12 cellular contexts compared by ENCODE assay signal in the genomic region with DNA sequence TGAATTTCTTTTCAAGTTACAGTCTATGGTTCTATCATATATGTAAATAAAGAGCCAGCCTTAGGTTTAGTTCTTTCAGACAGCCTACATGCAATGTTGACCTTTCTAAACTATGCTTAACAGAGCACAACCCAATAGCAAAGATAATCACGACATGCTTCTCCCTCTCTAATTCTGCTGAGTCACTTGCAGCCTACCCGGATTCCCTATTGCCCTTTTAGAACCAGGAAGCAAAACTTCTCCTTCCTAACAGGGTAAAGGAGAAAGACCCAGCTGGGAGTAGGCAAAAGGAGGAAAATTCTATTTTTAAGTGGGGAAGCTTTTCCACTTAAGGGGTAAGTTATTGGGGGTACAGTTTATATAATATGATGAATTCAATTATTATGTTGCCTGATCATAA.
A peak's percentile ranks its signal among the peaks of the same experiment; 100 is the strongest.
DNase-seq lines count a peak whose midpoint lies in the region; ATAC-seq, FAIRE-seq and TF ChIP-seq lines count a peak whose summit lies in the region.
"Had no signal": no experiment of that assay in that cellular context is flagged by ENCODE, and none has a peak within 500 bp of the region (broad histone marks: within the 10 kb centered on the region; RNA-seq: fewer than 3 reads in every experiment).

No MANE protein-coding gene starts in this region.

- CTCF ChIA-PET in GM10248 (lab: Yijun Ruan, JAX): no interaction called here

- H3K27me3 ChIP-seq in bronchial epithelial cell (ENCODE audit: control insufficient read depth, insufficient read depth, low read length): no peaks in the 10 kb centered on the region
- no peaks in the 10 kb centered on the region for H3K27me3 ChIP-seq in right lobe of liver

- POLR2A ChIA-PET in GM10248 (lab: Yijun Ruan, JAX): no interaction called here

- no peak for FAIRE-seq in bronchial epithelial cell (lab: Jason Lieb, UNC)

- WGBS in right lobe of liver (ENCODE audit: insufficient coverage, low coverage, low lambda C conversion rate, missing lambda C conversion rate): 0% methylated on average over 2 of the region's 2 CpGs

- H3K4me1 ChIP-seq in right lobe of liver: peaks cover 0 to 9% (median 0%) of the 10 kb centered on the region in 4 donors

- ATAC-seq in right lobe of liver (peak; percentile 37 to 94 (median 64)), GM21529 (IDR thresholded peaks at IDR 0.05; ENCODE audit: unreplicated experiment) (no peak), esophagus mucosa (no peak)
- ATAC-seq: activated CD8-positive, alpha-beta memory T cell treated with anti-CD3 and anti-CD28 coated beads, Interleukin-2, amount 10 ng/mL, durations not matched to agents 7 days and 5 days had no signal

- TF ChIP-seq CTCF in bronchial epithelial cell (IDR thresholded peaks at IDR 0.05; ENCODE audit: insufficient read depth, low read length, severe bottlenecking) (no peak), right lobe of liver (IDR thresholded peaks at IDR 0.05) (no peak), GM10248 (IDR thresholded peaks at IDR 0.05; ENCODE audit: control extremely low read depth, extremely low read depth, low read depth, missing control alignments) (no peak)

- no peak overlapping the region for H3K27ac ChIP-seq in right lobe of liver

- no peak overlapping the region for H3K4me3 ChIP-seq in bronchial epithelial cell (ENCODE audit: low read depth, low read length)
- H3K4me3 ChIP-seq in right lobe of liver: no peak overlapping the region

- intact Hi-C loops in right lobe of liver (cut with DNase I): no loop called here

- no peak for TF ChIP-seq POLR2A in right lobe of liver (IDR thresholded peaks at IDR 0.05)

- DNase-seq in CD1c-positive myeloid dendritic cell (ENCODE audit: extremely low spot score) (peak; percentile 24), HT1080 (ENCODE audit: low read depth) (peak; percentile 44), bronchial epithelial cell (ENCODE audit: low read depth) (peak; percentile 52), right lobe of liver (no peak), GM10248 (ENCODE audit: extremely low spot score) (no peak)
- DNase-seq in stimulated activated CD4-positive, alpha-beta T cell treated with anti-CD3 and anti-CD28 coated beads, Interleukin-2, amount 100 ng/mL, for 48 hours: no peak
- DNase-seq: activated CD8-positive, alpha-beta memory T cell treated with anti-CD3 and anti-CD28 coated beads, Interleukin-2, amount 10 ng/mL, durations not matched to agents 7 days and 5 days; central memory CD4-positive, alpha-beta T cell; GDM1; posterior cingulate gyrus had no signal

- no peaks in the 10 kb centered on the region for H3K9me3 ChIP-seq in right lobe of liver

- H3K36me3 ChIP-seq in bronchial epithelial cell (ENCODE audit: control insufficient read depth, insufficient read depth, low read length) (no peaks in the 10 kb centered on the region), right lobe of liver (no peaks in the 10 kb centered on the region)

Comparison
In these comparisons a context has a peak if more than half of its experiments do, and no peak if none do; other contexts are left out.
1. DNase-seq: peak in CD1c-positive myeloid dendritic cell (single experiment), HT1080 (single experiment) and bronchial epithelial cell (single experiment); none in right lobe of liver (0 of 3), stimulated activated CD4-positive, alpha-beta T cell treated with anti-CD3 and anti-CD28 coated beads, Interleukin-2, amount 100 ng/mL, for 48 hours (0 of 2) and GM10248 (single experiment).
2. ATAC-seq: peak in right lobe of liver (4 of 4); none in GM21529 (single experiment) and esophagus mucosa (single experiment).